In the genomic region with DNA sequence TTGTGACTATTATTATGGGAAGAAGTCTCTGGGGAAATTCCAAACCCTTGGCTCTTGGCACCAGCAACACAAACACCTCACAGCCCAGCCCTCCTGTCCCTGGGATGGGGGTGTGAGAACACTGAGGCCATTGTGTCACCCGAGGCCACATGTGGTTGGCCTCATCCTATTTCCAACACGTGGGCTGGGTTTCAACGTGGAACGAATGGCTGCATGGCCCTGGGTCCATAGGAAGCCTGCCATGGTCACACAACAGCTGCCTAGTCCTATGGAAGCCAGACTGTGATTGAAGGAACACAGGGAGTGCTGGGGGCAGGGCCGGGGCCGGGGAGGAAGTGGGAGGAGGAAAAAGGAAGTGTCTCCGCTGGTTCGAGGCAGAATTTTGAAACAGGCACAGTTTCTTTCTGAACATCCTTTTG, we compare ENCODE assay signal across 1 cellular context.
TF ChIP-seq lines count a peak whose summit lies in the region.

No MANE protein-coding gene starts in this region.

TF ChIP-seq in HepG2, 621 proteins besides CTCF, POLR2A, EP300 and RAD21 (continued from another document):
- TF ChIP-seq PBX3 (CRISPR knock-in tag; IDR thresholded peaks at IDR 0.05; ENCODE audit: borderline replicate concordance) (no peak), HMG20B (CRISPR knock-in tag; conservative IDR thresholded peaks at IDR 0.05) (no peak), GABPB1 (CRISPR knock-in tag; IDR thresholded peaks at IDR 0.05) (no peak), ZNF644 (CRISPR knock-in tag; IDR thresholded peaks at IDR 0.05; ENCODE audit: low read depth) (peak; percentile 83), ZNF792 (CRISPR knock-in tag; IDR thresholded peaks at IDR 0.05) (no peak), NCOR1 (IDR thresholded peaks at IDR 0.05; ENCODE audit: borderline replicate concordance, low read length) (no peak), HOXA5 (CRISPR knock-in tag; IDR thresholded peaks at IDR 0.05) (no peak), TOPORS (CRISPR knock-in tag; IDR thresholded peaks at IDR 0.05) (no peak), YEATS4 (CRISPR knock-in tag; IDR thresholded peaks at IDR 0.05; ENCODE audit: borderline replicate concordance) (no peak), ZNF687 (CRISPR knock-in tag; IDR thresholded peaks at IDR 0.05) (peak; percentile 64), ZNF234 (CRISPR knock-in tag; conservative IDR thresholded peaks at IDR 0.05) (no peak), SRF (IDR thresholded peaks at IDR 0.05; ENCODE audit: low read depth, low read length) (no peak), WIZ (CRISPR knock-in tag; IDR thresholded peaks at IDR 0.05) (no peak), TMF1 (CRISPR knock-in tag; IDR thresholded peaks at IDR 0.05; ENCODE audit: low read depth) (no peak), AGO2 (optimal IDR thresholded peaks at IDR 0.05; ENCODE audit: low read depth, low read length) (no peak), SRSF4 (IDR thresholded peaks at IDR 0.05; ENCODE audit: low read depth, low read length, poor library complexity, severe bottlenecking) (no peak), SP2 (CRISPR knock-in tag; IDR thresholded peaks at IDR 0.05) (no peak), HMGA1 (CRISPR knock-in tag; conservative IDR thresholded peaks at IDR 0.05) (no peak), PRDM10 (CRISPR knock-in tag; IDR thresholded peaks at IDR 0.05; ENCODE audit: low read depth) (no peak), MAX (IDR thresholded peaks at IDR 0.05) (peak; percentile 66), ZNF713 (CRISPR knock-in tag; IDR thresholded peaks at IDR 0.05) (no peak), RFXAP (CRISPR knock-in tag; IDR thresholded peaks at IDR 0.05; ENCODE audit: borderline replicate concordance) (no peak), ZBTB38 (CRISPR knock-in tag; IDR thresholded peaks at IDR 0.05) (no peak), HOXA3 (CRISPR knock-in tag; IDR thresholded peaks at IDR 0.05) (no peak), SRSF9 (IDR thresholded peaks at IDR 0.05; ENCODE audit: borderline replicate concordance, insufficient read depth, low read depth, low read length, poor library complexity, severe bottlenecking) (no peak), ATRX (CRISPR knock-in tag; IDR thresholded peaks at IDR 0.05; ENCODE audit: borderline replicate concordance) (no peak)
- TF ChIP-seq, protein P1, sequence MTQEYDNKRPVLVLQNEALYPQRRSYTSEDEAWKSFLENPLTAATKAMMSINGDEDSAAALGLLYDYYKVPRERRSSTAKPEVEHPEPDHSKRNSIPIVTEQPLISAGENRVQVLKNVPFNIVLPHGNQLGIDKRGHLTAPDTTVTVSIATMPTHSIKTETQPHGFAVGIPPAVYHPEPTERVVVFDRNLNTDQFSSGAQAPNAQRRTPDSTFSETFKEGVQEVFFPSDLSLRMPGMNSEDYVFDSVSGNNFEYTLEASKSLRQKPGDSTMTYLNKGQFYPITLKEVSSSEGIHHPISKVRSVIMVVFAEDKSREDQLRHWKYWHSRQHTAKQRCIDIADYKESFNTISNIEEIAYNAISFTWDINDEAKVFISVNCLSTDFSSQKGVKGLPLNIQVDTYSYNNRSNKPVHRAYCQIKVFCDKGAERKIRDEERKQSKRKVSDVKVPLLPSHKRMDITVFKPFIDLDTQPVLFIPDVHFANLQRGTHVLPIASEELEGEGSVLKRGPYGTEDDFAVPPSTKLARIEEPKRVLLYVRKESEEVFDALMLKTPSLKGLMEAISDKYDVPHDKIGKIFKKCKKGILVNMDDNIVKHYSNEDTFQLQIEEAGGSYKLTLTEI (CRISPR knock-in tag; conservative IDR thresholded peaks at IDR 0.05), result no peak
- TF ChIP-seq, protein P2, sequence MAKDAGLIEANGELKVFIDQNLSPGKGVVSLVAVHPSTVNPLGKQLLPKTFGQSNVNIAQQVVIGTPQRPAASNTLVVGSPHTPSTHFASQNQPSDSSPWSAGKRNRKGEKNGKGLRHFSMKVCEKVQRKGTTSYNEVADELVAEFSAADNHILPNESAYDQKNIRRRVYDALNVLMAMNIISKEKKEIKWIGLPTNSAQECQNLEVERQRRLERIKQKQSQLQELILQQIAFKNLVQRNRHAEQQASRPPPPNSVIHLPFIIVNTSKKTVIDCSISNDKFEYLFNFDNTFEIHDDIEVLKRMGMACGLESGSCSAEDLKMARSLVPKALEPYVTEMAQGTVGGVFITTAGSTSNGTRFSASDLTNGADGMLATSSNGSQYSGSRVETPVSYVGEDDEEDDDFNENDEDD (CRISPR knock-in tag; IDR thresholded peaks at IDR 0.05; ENCODE audit: borderline replicate concordance), result peak; percentile 43; the same call in 1 of the 2 replicates
- TF ChIP-seq, protein P3, sequence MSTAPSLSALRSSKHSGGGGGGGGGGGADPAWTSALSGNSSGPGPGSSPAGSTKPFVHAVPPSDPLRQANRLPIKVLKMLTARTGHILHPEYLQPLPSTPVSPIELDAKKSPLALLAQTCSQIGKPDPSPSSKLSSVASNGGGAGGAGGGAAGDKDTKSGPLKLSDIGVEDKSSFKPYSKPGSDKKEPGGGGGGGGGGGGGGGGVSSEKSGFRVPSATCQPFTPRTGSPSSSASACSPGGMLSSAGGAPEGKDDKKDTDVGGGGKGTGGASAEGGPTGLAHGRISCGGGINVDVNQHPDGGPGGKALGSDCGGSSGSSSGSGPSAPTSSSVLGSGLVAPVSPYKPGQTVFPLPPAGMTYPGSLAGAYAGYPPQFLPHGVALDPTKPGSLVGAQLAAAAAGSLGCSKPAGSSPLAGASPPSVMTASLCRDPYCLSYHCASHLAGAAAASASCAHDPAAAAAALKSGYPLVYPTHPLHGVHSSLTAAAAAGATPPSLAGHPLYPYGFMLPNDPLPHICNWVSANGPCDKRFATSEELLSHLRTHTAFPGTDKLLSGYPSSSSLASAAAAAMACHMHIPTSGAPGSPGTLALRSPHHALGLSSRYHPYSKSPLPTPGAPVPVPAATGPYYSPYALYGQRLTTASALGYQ (CRISPR knock-in tag; IDR thresholded peaks at IDR 0.05), result no peak
- TF ChIP-seq, protein P4, sequence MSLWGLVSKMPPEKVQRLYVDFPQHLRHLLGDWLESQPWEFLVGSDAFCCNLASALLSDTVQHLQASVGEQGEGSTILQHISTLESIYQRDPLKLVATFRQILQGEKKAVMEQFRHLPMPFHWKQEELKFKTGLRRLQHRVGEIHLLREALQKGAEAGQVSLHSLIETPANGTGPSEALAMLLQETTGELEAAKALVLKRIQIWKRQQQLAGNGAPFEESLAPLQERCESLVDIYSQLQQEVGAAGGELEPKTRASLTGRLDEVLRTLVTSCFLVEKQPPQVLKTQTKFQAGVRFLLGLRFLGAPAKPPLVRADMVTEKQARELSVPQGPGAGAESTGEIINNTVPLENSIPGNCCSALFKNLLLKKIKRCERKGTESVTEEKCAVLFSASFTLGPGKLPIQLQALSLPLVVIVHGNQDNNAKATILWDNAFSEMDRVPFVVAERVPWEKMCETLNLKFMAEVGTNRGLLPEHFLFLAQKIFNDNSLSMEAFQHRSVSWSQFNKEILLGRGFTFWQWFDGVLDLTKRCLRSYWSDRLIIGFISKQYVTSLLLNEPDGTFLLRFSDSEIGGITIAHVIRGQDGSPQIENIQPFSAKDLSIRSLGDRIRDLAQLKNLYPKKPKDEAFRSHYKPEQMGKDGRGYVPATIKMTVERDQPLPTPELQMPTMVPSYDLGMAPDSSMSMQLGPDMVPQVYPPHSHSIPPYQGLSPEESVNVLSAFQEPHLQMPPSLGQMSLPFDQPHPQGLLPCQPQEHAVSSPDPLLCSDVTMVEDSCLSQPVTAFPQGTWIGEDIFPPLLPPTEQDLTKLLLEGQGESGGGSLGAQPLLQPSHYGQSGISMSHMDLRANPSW (CRISPR knock-in tag; IDR thresholded peaks at IDR 0.05; ENCODE audit: borderline replicate concordance), result no peak
- TF ChIP-seq, protein P5, sequence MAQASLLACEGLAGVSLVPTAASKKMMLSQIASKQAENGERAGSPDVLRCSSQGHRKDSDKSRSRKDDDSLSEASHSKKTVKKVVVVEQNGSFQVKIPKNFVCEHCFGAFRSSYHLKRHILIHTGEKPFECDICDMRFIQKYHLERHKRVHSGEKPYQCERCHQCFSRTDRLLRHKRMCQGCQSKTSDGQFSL (CRISPR knock-in tag; IDR thresholded peaks at IDR 0.05), result no peak
